Comparison of ENCODE assay signal across 14 cellular contexts in genomic region chr7:13414661-13415105, GRCh38.
DNase-seq lines count a peak whose midpoint lies in the region; ATAC-seq, FAIRE-seq and TF ChIP-seq lines count a peak whose summit lies in the region.
"Had no signal": no experiment of that assay in that cellular context is flagged by ENCODE, and none has a peak within 500 bp of the region (broad histone marks: within the 10 kb centered on the region; RNA-seq: fewer than 3 reads in every experiment).

No MANE protein-coding gene starts in this region.

- H3K4me3 Mint-ChIP-seq in nephron progenitor cell: no peak overlapping the region
- H3K4me3 Mint-ChIP-seq: activated CD8-positive, alpha-beta T cell treated with anti-CD3 and anti-CD28 coated beads, Interleukin-2, amount 10 ng/mL, durations not matched to agents 7 days and 5 days; activated naive CD8-positive, alpha-beta T cell; CD8-positive, alpha-beta T cell had no signal

- H3K9me3 Mint-ChIP-seq in nephron progenitor cell: peaks cover 14% of the 10 kb centered on the region

- TF ChIP-seq POLR2A in H54 (IDR thresholded peaks at IDR 0.05; ENCODE audit: low read depth, low read length) (no peak), vagina (IDR thresholded peaks at IDR 0.05) (no peak)

- H3K27me3 ChIP-seq in A673 (replicated peaks; ENCODE audit: insufficient read depth, low read depth, low read length, poor library complexity) (peaks cover 12% of the 10 kb centered on the region), vagina (no peaks in the 10 kb centered on the region)

- H3K27ac ChIP-seq in A673 (ENCODE audit: low read depth, low read length, poor library complexity, severe bottlenecking) (no peak overlapping the region), vagina (no peak overlapping the region)
- H3K27ac ChIP-seq: HL-60 had no signal

- CTCF ChIA-PET in A673 (lab: Charles Lee): interaction anchor here (0.6 kb wide), 1 partner anchor 567 kb away, joined by 3 read pairs; no protein-coding TSS in a partner anchor

- peaks cover 8% of the 10 kb centered on the region for H3K36me3 Mint-ChIP-seq in nephron progenitor cell (ENCODE audit: low read depth)
- H3K36me3 Mint-ChIP-seq: activated naive CD8-positive, alpha-beta T cell; CD8-positive, alpha-beta T cell had no signal

- H3K4me1 Mint-ChIP-seq in nephron progenitor cell: peaks cover 18% of the 10 kb centered on the region

- H3K36me3 ChIP-seq in A673 (ENCODE audit: insufficient read depth, low read length, poor library complexity, severe bottlenecking) (no peaks in the 10 kb centered on the region), vagina (no peaks in the 10 kb centered on the region)

- POLR2A ChIA-PET in A673 (lab: Charles Lee; ENCODE audit: low non-redundant PET): no interaction called here

- FAIRE-seq in H54 (lab: Jason Lieb, UNC): peak; percentile 98

- intact Hi-C loops in A673 (cut with micrococcal nuclease; ENCODE audit: unreplicated experiment): loop anchor here (5.0 kb wide), 1 partner anchor 132 kb away; no protein-coding TSS in a partner anchor
- intact Hi-C loops in vagina (cut with DNase I): no loop called here

- H3K4me3 ChIP-seq in A673 (ENCODE audit: low read depth, low read length, poor library complexity, severe bottlenecking) (no peak overlapping the region), vagina (no peak overlapping the region)

- peaks cover 7% of the 10 kb centered on the region for H3K9me3 ChIP-seq in A673 (ENCODE audit: low read depth, low read length, poor library complexity, severe bottlenecking)
- H3K9me3 ChIP-seq in vagina: no peaks in the 10 kb centered on the region

- no peak for ATAC-seq in HG02759 (IDR thresholded peaks at IDR 0.05; ENCODE audit: unreplicated experiment)
- ATAC-seq: activated CD8-positive, alpha-beta T cell treated with anti-CD3 and anti-CD28 coated beads, Interleukin-2, amount 10 ng/mL, durations not matched to agents 7 days and 5 days; CD8-positive, alpha-beta T cell had no signal

- H3K4me1 ChIP-seq in A673 (ENCODE audit: insufficient read depth, low read length, poor library complexity, severe bottlenecking): no peaks in the 10 kb centered on the region
- H3K4me1 ChIP-seq in vagina: no peaks in the 10 kb centered on the region

- H3K27ac Mint-ChIP-seq in nephron progenitor cell: peak overlapping the region; percentile 40
- H3K27ac Mint-ChIP-seq: activated CD8-positive, alpha-beta T cell treated with anti-CD3 and anti-CD28 coated beads, Interleukin-2, amount 10 ng/mL, durations not matched to agents 7 days and 5 days; activated naive CD8-positive, alpha-beta T cell; CD8-positive, alpha-beta T cell had no signal

- H3K27me3 Mint-ChIP-seq in nephron progenitor cell (ENCODE audit: low read depth, poor library complexity): no peaks in the 10 kb centered on the region
- H3K27me3 Mint-ChIP-seq: activated naive CD8-positive, alpha-beta T cell had no signal

- TF ChIP-seq CTCF in nephron progenitor cell (IDR thresholded peaks at IDR 0.05) (no peak), A673 (conservative IDR thresholded peaks at IDR 0.05; ENCODE audit: low read depth, low read length) (no peak), vagina (IDR thresholded peaks at IDR 0.05) (no peak)

- no TSS peak for BruUV-seq in A673 (replicated peaks; lab: Mats Ljungman, UMichigan)

- DNase-seq in H54 (ENCODE audit: insufficient read length, low spot score) (peak; percentile 3), NCI-H69 (lab: John Stamatoyannopoulos, UW) (peak; percentile 89), cerebellar cortex (ENCODE audit: low spot score) (peak; percentile 80), nephron progenitor cell (no peak), A673 (ENCODE audit: low spot score) (no peak), SIG-M5 treated with dmso at 0.1 percent for 504 hours (lab: John Stamatoyannopoulos, UW; ENCODE audit: unreplicated experiment) (no peak), vagina (ENCODE audit: extremely low spot score in 2 of 2) (no peak)
- DNase-seq: activated CD8-positive, alpha-beta T cell treated with anti-CD3 and anti-CD28 coated beads, Interleukin-2, amount 10 ng/mL, durations not matched to agents 7 days and 5 days; CD8-positive, alpha-beta T cell; effector CD4-positive, alpha-beta T cell; NCI-H1105 had no signal

Comparison
In these comparisons a context has a peak if more than half of its experiments do, and no peak if none do; other contexts are left out.
1. DNase-seq: peak in H54 (single experiment), NCI-H69 (single experiment) and cerebellar cortex (single experiment); none in nephron progenitor cell (single experiment), A673 (single experiment), SIG-M5 treated with dmso at 0.1 percent for 504 hours (single experiment) and vagina (0 of 2).